Comparison of ENCODE assay signal across 1 cellular context in genomic region chr21:44706706-44707615, GRCh38.
TF ChIP-seq lines count a peak whose summit lies in the region.

No MANE protein-coding gene starts in this region.

TF ChIP-seq in GM23338, 12 proteins besides CTCF, POLR2A, EP300 and RAD21:
- TF ChIP-seq POLR2AphosphoS5 (IDR thresholded peaks at IDR 0.05; ENCODE audit: low read depth) (no peak), CREB1 (CRISPR knock-in tag; IDR thresholded peaks at IDR 0.05; ENCODE audit: low read depth) (no peak), NANOG (IDR thresholded peaks at IDR 0.05; ENCODE audit: borderline replicate concordance) (no peak), ZNF331 (CRISPR knock-in tag; IDR thresholded peaks at IDR 0.05; ENCODE audit: low read depth) (no peak), JUNB (IDR thresholded peaks at IDR 0.05; ENCODE audit: unreplicated experiment) (no peak), STAT1 (IDR thresholded peaks at IDR 0.05; ENCODE audit: unreplicated experiment) (no peak), EZH2 (IDR thresholded peaks at IDR 0.05; ENCODE audit: low read depth, unreplicated experiment) (peak; percentile 84)
- TF ChIP-seq, protein P1, sequence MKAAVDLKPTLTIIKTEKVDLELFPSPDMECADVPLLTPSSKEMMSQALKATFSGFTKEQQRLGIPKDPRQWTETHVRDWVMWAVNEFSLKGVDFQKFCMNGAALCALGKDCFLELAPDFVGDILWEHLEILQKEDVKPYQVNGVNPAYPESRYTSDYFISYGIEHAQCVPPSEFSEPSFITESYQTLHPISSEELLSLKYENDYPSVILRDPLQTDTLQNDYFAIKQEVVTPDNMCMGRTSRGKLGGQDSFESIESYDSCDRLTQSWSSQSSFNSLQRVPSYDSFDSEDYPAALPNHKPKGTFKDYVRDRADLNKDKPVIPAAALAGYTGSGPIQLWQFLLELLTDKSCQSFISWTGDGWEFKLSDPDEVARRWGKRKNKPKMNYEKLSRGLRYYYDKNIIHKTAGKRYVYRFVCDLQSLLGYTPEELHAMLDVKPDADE (IDR thresholded peaks at IDR 0.05), result no peak
